Comparison of ENCODE assay signal across 19 cellular contexts in genomic region chr6:31640612-31641011, GRCh38. TPM values are rescaled to one million over a fixed set of nuclear protein-coding genes. Genes with fewer than 3 reads are reported as not detected.
DNase-seq lines count a peak whose midpoint lies in the region; ATAC-seq and TF ChIP-seq lines count a peak whose summit lies in the region.
"Had no signal": no experiment of that assay in that cellular context is flagged by ENCODE, and none has a peak within 500 bp of the region (broad histone marks: within the 10 kb centered on the region; RNA-seq: fewer than 3 reads in every experiment).

No MANE protein-coding gene starts in this region.

- TSS peak; percentile 76 for BruUV-seq in Caco-2 (replicated peaks; lab: Mats Ljungman, UMichigan)

- CTCF ChIA-PET in Caco-2 (lab: Charles Lee): no interaction called here

- peaks cover 87% of the 10 kb centered on the region for H3K36me3 Mint-ChIP-seq in Caco-2 (ENCODE audit: insufficient read depth, unreplicated experiment)
- H3K36me3 Mint-ChIP-seq in HFFc6 (ENCODE audit: low read depth): peaks cover 43% of the 10 kb centered on the region
- peaks cover 36% of the 10 kb centered on the region for H3K36me3 Mint-ChIP-seq in endothelial cell (ENCODE audit: low read depth, unreplicated experiment)

- TF ChIP-seq POLR2A in gastrocnemius medialis (IDR thresholded peaks at IDR 0.05): no peak

- no peaks in the 10 kb centered on the region for H3K9me3 ChIP-seq in Caco-2
- no peaks in the 10 kb centered on the region for H3K9me3 ChIP-seq in gastrocnemius medialis
- H3K9me3 ChIP-seq: gastroesophageal sphincter, transverse colon had no signal

- intact Hi-C loops in Caco-2 (cut with micrococcal nuclease; ENCODE audit: unreplicated experiment): no loop called here
- intact Hi-C loops in gastrocnemius medialis (cut with DNase I; ENCODE audit: low total_unique reads): no loop called here

- H3K4me3 Mint-ChIP-seq in Caco-2 (ENCODE audit: unreplicated experiment) (no peak overlapping the region), HFFc6 (no peak overlapping the region), endothelial cell (ENCODE audit: unreplicated experiment) (peak overlapping the region; percentile 25)
- H3K4me3 Mint-ChIP-seq: CD8-positive, alpha-beta T cell; naive thymus-derived CD4-positive, alpha-beta T cell had no signal

- POLR2A ChIA-PET in Caco-2 (lab: Charles Lee): no interaction called here

- H3K27ac ChIP-seq in gastrocnemius medialis: no peak overlapping the region
- H3K27ac ChIP-seq: gastroesophageal sphincter, transverse colon had no signal

- H3K4me1 ChIP-seq in Caco-2 (no peaks in the 10 kb centered on the region), gastrocnemius medialis (no peaks in the 10 kb centered on the region)
- H3K4me1 ChIP-seq: gastroesophageal sphincter, transverse colon had no signal

- ATAC-seq in gastrocnemius medialis: no peak
- ATAC-seq: CD8-positive, alpha-beta T cell; gastroesophageal sphincter; naive thymus-derived CD4-positive, alpha-beta T cell had no signal

- H3K9me3 Mint-ChIP-seq in Caco-2 (ENCODE audit: unreplicated experiment): no peaks in the 10 kb centered on the region
- H3K9me3 Mint-ChIP-seq in HFFc6: no peaks in the 10 kb centered on the region
- no peaks in the 10 kb centered on the region for H3K9me3 Mint-ChIP-seq in endothelial cell (ENCODE audit: unreplicated experiment)
- H3K9me3 Mint-ChIP-seq: CD8-positive, alpha-beta T cell; naive thymus-derived CD4-positive, alpha-beta T cell had no signal

- no peak for DNase-seq in Caco-2
- DNase-seq in HFFc6: no peak
- no peak for DNase-seq in endothelial cell (ENCODE audit: low spot score)
- DNase-seq in UCSD-AML1 (lab: John Stamatoyannopoulos, UW; ENCODE audit: unreplicated experiment): no peak
- DNase-seq in gastrocnemius medialis: no peak
- DNase-seq: activated CD4-positive, alpha-beta T cell treated with anti-CD3 and anti-CD28 coated beads, Interleukin-2, amount 50 U/mL, for 4 hours; CD8-positive, alpha-beta T cell; central memory CD4-positive, alpha-beta T cell; DMS79; kidney glomerular epithelial cell; mesenchymal stem cell; naive thymus-derived CD4-positive, alpha-beta T cell; NCI-H1417 treated with DMSO at 0.1 percent for 48 hours; NCI-H526 treated with DMSO at 0.1 percent for 48 hours; SHP77; stimulated activated naive CD4-positive, alpha-beta T cell treated with Interleukin-2 at 50 U/mL for 16 hours; T-helper 1 cell; transverse colon had no signal

- no peak overlapping the region for H3K27ac Mint-ChIP-seq in Caco-2 (ENCODE audit: unreplicated experiment)
- H3K27ac Mint-ChIP-seq in HFFc6: peak overlapping the region; percentile 91
- H3K27ac Mint-ChIP-seq in endothelial cell (ENCODE audit: unreplicated experiment): no peak overlapping the region
- H3K27ac Mint-ChIP-seq: CD8-positive, alpha-beta T cell had no signal

- H3K36me3 ChIP-seq in Caco-2 (ENCODE audit: control insufficient read depth, insufficient read depth, low read length) (peaks cover 8% of the 10 kb centered on the region), gastrocnemius medialis (peaks cover 7 to 91% of the 10 kb centered on the region in 2 donors)

- no peaks in the 10 kb centered on the region for H3K4me1 Mint-ChIP-seq in Caco-2 (ENCODE audit: low read depth, unreplicated experiment)
- peaks cover 44% of the 10 kb centered on the region for H3K4me1 Mint-ChIP-seq in HFFc6 (ENCODE audit: low read depth)
- H3K4me1 Mint-ChIP-seq in endothelial cell (ENCODE audit: unreplicated experiment): peaks cover 2% of the 10 kb centered on the region

- in situ Hi-C loops in gastrocnemius medialis (cut with MboI; ENCODE audit: low sequenced_read_pairs in 4 of 4): no loop called here

- no peaks in the 10 kb centered on the region for H3K27me3 Mint-ChIP-seq in Caco-2 (ENCODE audit: insufficient read depth, unreplicated experiment)
- peaks cover 7% of the 10 kb centered on the region for H3K27me3 Mint-ChIP-seq in HFFc6 (ENCODE audit: insufficient read depth)
- peaks cover 8% of the 10 kb centered on the region for H3K27me3 Mint-ChIP-seq in endothelial cell (ENCODE audit: unreplicated experiment)
- H3K27me3 Mint-ChIP-seq: naive thymus-derived CD4-positive, alpha-beta T cell had no signal

- H3K27me3 ChIP-seq in Caco-2 (replicated peaks; ENCODE audit: control insufficient read depth, insufficient read depth, low read length) (no peaks in the 10 kb centered on the region), gastrocnemius medialis (no peaks in the 10 kb centered on the region)
- H3K27me3 ChIP-seq: gastroesophageal sphincter, transverse colon had no signal

- TF ChIP-seq CTCF in Caco-2 (IDR thresholded peaks at IDR 0.05; ENCODE audit: insufficient read depth in 1 of 2, low read depth in 1 of 2, low read length in 1 of 2, severe bottlenecking in 1 of 2, unreplicated experiment in 1 of 2) (no peak), HFFc6 (IDR thresholded peaks at IDR 0.05) (no peak), endothelial cell (IDR thresholded peaks at IDR 0.05; ENCODE audit: unreplicated experiment) (no peak), gastrocnemius medialis (IDR thresholded peaks at IDR 0.05 in 4 of 5, conservative IDR thresholded peaks at IDR 0.05 in 1 of 5) (no peak)

- H3K4me3 ChIP-seq in Caco-2 (ENCODE audit: low read depth, low read length) (no peak overlapping the region), gastrocnemius medialis (no peak overlapping the region)
- H3K4me3 ChIP-seq: gastroesophageal sphincter, transverse colon had no signal

RNA-seq across cellular contexts. Expression of gene BAG6, which starts 11.8 kb away (rescaled TPM):
- total RNA-seq in Caco-2 (2022) (354 and 376 TPM in 2 replicates), endothelial cell (ENCODE audit: unreplicated experiment) (312 TPM), gastrocnemius medialis (100 to 1,000 TPM; 305 to 509 (median 459) TPM)
- 100 to 1,000 TPM; 247 to 273 (median 262) TPM for total RNA-seq in HFFc6 (2021; fragmentation: NEBNext Ultra II Directional; extraction: Animal tissue kit (Norgen Biotek cat#: 25700))

RNA-seq across cellular contexts. Expression of gene APOM, which starts 15.1 kb away (rescaled TPM):
- total RNA-seq in Caco-2 (2022) (14.8 and 15.8 TPM in 2 replicates), endothelial cell (ENCODE audit: unreplicated experiment) (0.92 TPM), gastrocnemius medialis (1 to 10 TPM; 1.8 to 7.9 (median 2.4) TPM)
- total RNA-seq in HFFc6 (2021; fragmentation: NEBNext Ultra II Directional; extraction: Animal tissue kit (Norgen Biotek cat#: 25700)): 1 to 10 TPM; 2.4 to 4.3 (median 2.8) TPM

RNA-seq across cellular contexts. Expression of gene C6orf47, which starts 20.0 kb away (rescaled TPM):
- total RNA-seq in Caco-2 (2022) (19.4 and 19.7 TPM in 2 replicates), endothelial cell (ENCODE audit: unreplicated experiment) (13.1 TPM), gastrocnemius medialis (10 to 100 TPM; 22.2 to 34.9 (median 26.8) TPM)
- total RNA-seq in HFFc6 (2021; fragmentation: NEBNext Ultra II Directional; extraction: Animal tissue kit (Norgen Biotek cat#: 25700)): 10 to 100 TPM; 13.4 to 16.2 (median 14.9) TPM

RNA-seq across cellular contexts. Expression of gene PRRC2A, which starts 20.1 kb away (rescaled TPM):
- total RNA-seq in Caco-2 (2022): 213 and 222 TPM in 2 replicates
- total RNA-seq in HFFc6 (2021; fragmentation: NEBNext Ultra II Directional; extraction: Animal tissue kit (Norgen Biotek cat#: 25700)): 100 to 1,000 TPM; 216 to 259 (median 231) TPM
- 149 TPM for total RNA-seq in endothelial cell (ENCODE audit: unreplicated experiment)
- total RNA-seq in gastrocnemius medialis: 10 to 100 TPM; 38.9 to 67.7 (median 52.0) TPM

RNA-seq across cellular contexts. Expression of gene GPANK1, which starts 24.2 kb away (rescaled TPM):
- total RNA-seq in Caco-2 (2022) (20.3 TPM in 2 replicates), endothelial cell (ENCODE audit: unreplicated experiment) (8.9 TPM), gastrocnemius medialis (10 to 100 TPM; 17.3 to 29.8 (median 24.5) TPM)
- total RNA-seq in HFFc6 (2021; fragmentation: NEBNext Ultra II Directional; extraction: Animal tissue kit (Norgen Biotek cat#: 25700)): 10 to 100 TPM; 11.6 to 14.9 (median 13.0) TPM
